ENCODE assay signal across 18 cellular contexts in genomic region chrX:19956923-19957322, GRCh38. TPM values are rescaled to one million over a fixed set of nuclear protein-coding genes. Genes with fewer than 3 reads are reported as not detected.
A peak's percentile ranks its signal among the peaks of the same experiment; 100 is the strongest.
DNase-seq lines count a peak whose midpoint lies in the region; ATAC-seq and TF ChIP-seq lines count a peak whose summit lies in the region.
"Had no signal": no experiment of that assay in that cellular context is flagged by ENCODE, and none has a peak within 500 bp of the region (broad histone marks: within the 10 kb centered on the region; RNA-seq: fewer than 3 reads in every experiment).

No MANE protein-coding gene starts in this region.

- H3K4me3 ChIP-seq in right atrium auricular region, result no peak overlapping the region
- H3K4me3 ChIP-seq in right cardiac atrium (ENCODE audit: low read length), result no peak overlapping the region
- no peak overlapping the region for H3K4me3 ChIP-seq in neuronal stem cell (ENCODE audit: low read length in 2 of 2)
- H3K4me3 ChIP-seq: GM23338 had no signal

- H2BK12ac ChIP-seq in neuronal stem cell (ENCODE audit: low read length), result no peak overlapping the region

- intact Hi-C loops in Right ventricle myocardium superior (cut with DNase I) (no loop called here), right cardiac atrium (cut with DNase I) (no loop called here)

- no peak overlapping the region for H4K91ac ChIP-seq in neuronal stem cell (ENCODE audit: low read depth, low read length, poor library complexity)

- WGBS in right cardiac atrium, result 34% methylated on average over 6 of the region's 6 CpGs
- WGBS in neuronal stem cell (ENCODE audit: extremely low coverage in 2 of 2, insufficient read length in 2 of 2, insufficient replicate concordance in 1 of 2), 2 donors, result no CpG with 5 or more reads among the region's 6 CpGs

- peak; percentile 53 for ATAC-seq in Right ventricle myocardium superior (ENCODE audit: poor library complexity)
- ATAC-seq in right cardiac atrium, result peak in 1 of 2 donors; percentile 26
- ATAC-seq: GM23338, HCT116 had no signal

- no peak overlapping the region for H4K8ac ChIP-seq in neuronal stem cell (ENCODE audit: low read depth, low read length)

- H3K23ac ChIP-seq in neuronal stem cell (ENCODE audit: low read depth, low read length, poor library complexity), result no peak overlapping the region

- no peak overlapping the region for H2BK5ac ChIP-seq in neuronal stem cell (ENCODE audit: low read length)

- no peak overlapping the region for H3K14ac ChIP-seq in neuronal stem cell (ENCODE audit: low read length)

- H3K18ac ChIP-seq in neuronal stem cell (ENCODE audit: low read length), result no peak overlapping the region

- H3K4ac ChIP-seq in neuronal stem cell (ENCODE audit: low read length), result no peak overlapping the region

- H3K9ac ChIP-seq in neuronal stem cell (ENCODE audit: low read depth, low read length, poor library complexity), result no peak overlapping the region
- H3K9ac ChIP-seq: SK-N-SH had no signal

- H3K4me1 ChIP-seq in right atrium auricular region (peaks cover 0 to 3% of the 10 kb centered on the region in 2 donors), right cardiac atrium (ENCODE audit: control insufficient read depth, insufficient read depth, low read length) (peaks cover 2% of the 10 kb centered on the region), neuronal stem cell (ENCODE audit: control insufficient read depth in 2 of 2, insufficient read depth in 1 of 2, low read depth in 1 of 2, low read length in 2 of 2) (no peaks in the 10 kb centered on the region)

- H3K36me3 ChIP-seq in right atrium auricular region, result no peaks in the 10 kb centered on the region
- H3K36me3 ChIP-seq in neuronal stem cell (replicated peaks in 1 of 2; ENCODE audit: control insufficient read depth in 2 of 2, insufficient read depth in 2 of 2, low read length in 2 of 2), result peaks cover 0 to 18% of the 10 kb centered on the region in 2 donors

- no peak overlapping the region for H2BK120ac ChIP-seq in neuronal stem cell (ENCODE audit: low read depth, low read length)

- no peak for TF ChIP-seq CTCF in right atrium auricular region (IDR thresholded peaks at IDR 0.05)

- H3K9me3 ChIP-seq in right atrium auricular region (no peaks in the 10 kb centered on the region), right cardiac atrium (ENCODE audit: control insufficient read depth, low read length) (no peaks in the 10 kb centered on the region), neuronal stem cell (replicated peaks in 1 of 2; ENCODE audit: control insufficient read depth in 2 of 2, insufficient read depth in 1 of 2, low read depth in 1 of 2, low read length in 2 of 2) (no peaks in the 10 kb centered on the region)
- H3K9me3 ChIP-seq: SK-N-SH had no signal

- H3K79me1 ChIP-seq in neuronal stem cell (ENCODE audit: low read depth, low read length), result no peaks in the 10 kb centered on the region

- H2AFZ ChIP-seq in neuronal stem cell (ENCODE audit: low read length), result no peak overlapping the region
- H2AFZ ChIP-seq: GM23338 had no signal

- H2AK5ac ChIP-seq in neuronal stem cell (ENCODE audit: low read depth, low read length), result no peak overlapping the region

- H3K27ac ChIP-seq in right atrium auricular region (no peak overlapping the region), right cardiac atrium (ENCODE audit: low read length) (no peak overlapping the region), neuronal stem cell (replicated peaks; ENCODE audit: low read length) (no peak overlapping the region)

- no peak overlapping the region for H2BK15ac ChIP-seq in neuronal stem cell (ENCODE audit: low read length)

- H3K4me2 ChIP-seq in neuronal stem cell (ENCODE audit: insufficient read depth, low read length, poor library complexity, severe bottlenecking), result no peak overlapping the region
- H3K4me2 ChIP-seq: GM23338, SK-N-SH had no signal

- DNase-seq in Right ventricle myocardium superior (peak; percentile 48), right atrium auricular region (ENCODE audit: low spot score) (no peak), astrocyte of the hippocampus (ENCODE audit: low read depth, low spot score) (peak; percentile 77), right cardiac atrium (peak in 2 of 3 donors; percentile 25 to 56), SIG-M5 treated with dmso at 0.1 percent for 504 hours (lab: John Stamatoyannopoulos, UW; ENCODE audit: unreplicated experiment) (no peak), neuronal stem cell (ENCODE audit: low spot score) (no peak), LoVo (ENCODE audit: low spot score) (no peak)
- no peak for DNase-seq in effector CD8-positive, alpha-beta T cell (lab: John Stamatoyannopoulos, UW)
- DNase-seq: 8988T, COR-L47, KBM-7, NCI-H1048, NCI-H146, NCI-H2081 treated with DMSO at 0.1 percent for 48 hours, NCI-H510A treated with DMSO at 0.1 percent for 48 hours, SK-N-SH had no signal

- H3K27me3 ChIP-seq in right atrium auricular region (no peaks in the 10 kb centered on the region), right cardiac atrium (ENCODE audit: control insufficient read depth, insufficient read depth) (no peaks in the 10 kb centered on the region), neuronal stem cell (ENCODE audit: control insufficient read depth in 3 of 3, insufficient read depth in 3 of 3, low read depth in 1 of 3, low read length in 3 of 3) (no peaks in the 10 kb centered on the region)

RNA-seq across cellular contexts. Expression of gene BCLAF3, which starts 33.9 kb away (rescaled TPM):
- total RNA-seq in Right ventricle myocardium superior (6.5 TPM), right atrium auricular region (1 to 10 TPM; 3.3 to 4.1 TPM), right cardiac atrium (1 to 10 TPM; 7.3 to 8.4 (median 8.2) TPM)
- 2.8 TPM for polyA plus RNA-seq in right cardiac atrium
- 4.5 TPM for polyA plus RNA-seq in neuronal stem cell (2013, experiment 1 of 2)
- polyA plus RNA-seq in neuronal stem cell (2013, experiment 2 of 2), result 4.8 TPM

Comparison
In these comparisons a context has a peak if more than half of its experiments do, and no peak if none do; other contexts are left out.
1. DNase-seq: peak in Right ventricle myocardium superior (single experiment), astrocyte of the hippocampus (single experiment) and right cardiac atrium (2 of 3); none in right atrium auricular region (single experiment), SIG-M5 treated with dmso at 0.1 percent for 504 hours (single experiment), neuronal stem cell (single experiment), LoVo (single experiment) and effector CD8-positive, alpha-beta T cell (single experiment).